8 cellular contexts compared by ENCODE assay signal in genomic region chr10:96043895-96044580, GRCh38. TPM values are rescaled to one million over a fixed set of nuclear protein-coding genes. Genes with fewer than 3 reads are reported as not detected.
DNase-seq lines count a peak whose midpoint lies in the region; ATAC-seq and TF ChIP-seq lines count a peak whose summit lies in the region.

No MANE protein-coding gene starts in this region.

- no peaks in the 10 kb centered on the region for H3K9me3 Mint-ChIP-seq in CD4-positive, alpha-beta T cell
- H3K9me3 Mint-ChIP-seq in neural crest cell = no peaks in the 10 kb centered on the region

- peak; percentile 17 to 57 (median 28) for DNase-seq in CD4-positive, alpha-beta T cell
- DNase-seq in RKO (ENCODE audit: low spot score) = peak; percentile 62
- DNase-seq in activated gamma-delta T cell (lab: John Stamatoyannopoulos, UW) = peak; percentile 19
- DNase-seq in foreskin keratinocyte = peak; percentile 19 to 45
- peak; percentile 49 for DNase-seq in neural crest cell (ENCODE audit: low read depth, low spot score)
- DNase-seq in substantia nigra (lab: John Stamatoyannopoulos, UW) = peak in 39 of 49 donors; percentile 8 to 66 (median 44)

- CTCF ChIA-PET in CD4-positive, alpha-beta T cell (lab: Charles Lee) = interaction anchor here (0.7 kb wide), 1 partner anchor 86 kb away, joined by 3 read pairs; the partner anchor contains the start of gene ZNF518A

- intact Hi-C loops in CD4-positive, alpha-beta T cell (cut with DNase I, micrococcal nuclease) = loop anchor here (1.0 to 10.0 kb wide), 7 partner anchors 46 to 389 kb away; partner anchors contain the start of genes ZNF518A (in 2 of the 2), ALDH18A1 (in 1 of the 2) and TCTN3 (in 1 of the 2)

- peak overlapping the region; percentile 52 for H3K27ac ChIP-seq in CD4-positive, alpha-beta T cell (ENCODE audit: low read depth, low read length)
- H3K27ac ChIP-seq in foreskin keratinocyte = peak overlapping the region; percentile 87
- peak overlapping the region; percentile 56 for H3K27ac ChIP-seq in substantia nigra (ENCODE audit: low read depth, low read length, poor library complexity, severe bottlenecking)

- H3K4me1 Mint-ChIP-seq in CD4-positive, alpha-beta T cell (ENCODE audit: low read depth) = peaks cover 61% of the 10 kb centered on the region
- peaks cover 38% of the 10 kb centered on the region for H3K4me1 Mint-ChIP-seq in neural crest cell

- H3K4me3 Mint-ChIP-seq in CD4-positive, alpha-beta T cell = peak overlapping the region; percentile 95
- peak overlapping the region; percentile 96 for H3K4me3 Mint-ChIP-seq in neural crest cell

- peaks cover 3% of the 10 kb centered on the region for H3K27me3 ChIP-seq in CD4-positive, alpha-beta T cell (ENCODE audit: control insufficient read depth, insufficient read depth, low read length)
- no peaks in the 10 kb centered on the region for H3K27me3 ChIP-seq in foreskin keratinocyte

- H3K27me3 Mint-ChIP-seq in CD4-positive, alpha-beta T cell = peaks cover under 1% of the 10 kb centered on the region
- no peaks in the 10 kb centered on the region for H3K27me3 Mint-ChIP-seq in neural crest cell (ENCODE audit: low read depth)

- no peak for TF ChIP-seq CTCF in CD4-positive, alpha-beta T cell (IDR thresholded peaks at IDR 0.05)
- TF ChIP-seq CTCF in foreskin keratinocyte (conservative IDR thresholded peaks at IDR 0.05) (no peak), neural crest cell (conservative IDR thresholded peaks at IDR 0.05) (no peak)

- peak overlapping the region; percentile 80 for H3K27ac Mint-ChIP-seq in CD4-positive, alpha-beta T cell
- H3K27ac Mint-ChIP-seq in neural crest cell (ENCODE audit: unreplicated experiment) = peak overlapping the region; percentile 98

- H3K9me3 ChIP-seq in CD4-positive, alpha-beta T cell (ENCODE audit: control insufficient read depth, low read length) = no peaks in the 10 kb centered on the region

- peaks cover 29% of the 10 kb centered on the region for H3K36me3 Mint-ChIP-seq in CD4-positive, alpha-beta T cell (ENCODE audit: low read depth)
- peaks cover 18% of the 10 kb centered on the region for H3K36me3 Mint-ChIP-seq in neural crest cell (ENCODE audit: low read depth)

- peaks cover 9% of the 10 kb centered on the region for H3K4me1 ChIP-seq in foreskin keratinocyte

- ATAC-seq in CD4-positive, alpha-beta T cell (ENCODE audit: poor library complexity) = peak; percentile 52
- ATAC-seq in GM19372 (IDR thresholded peaks at IDR 0.05; ENCODE audit: low read depth, unreplicated experiment) (peak; percentile 28), HG03457 (IDR thresholded peaks at IDR 0.05; ENCODE audit: unreplicated experiment) (peak; percentile 21), foreskin keratinocyte (peak; percentile 64)

- POLR2A ChIA-PET in CD4-positive, alpha-beta T cell (lab: Charles Lee) = interaction anchor here (0.6 to 2.9 kb wide), 3 partner anchors 11 to 86 kb away, joined by 3 to 32 read pairs (median 21); partner anchors contain the start of gene ZNF518A

RNA-seq across cellular contexts. Expression of gene CCNJ, which starts 0.7 kb away (rescaled TPM):
- 1 to 10 TPM; 6.9 to 8.0 TPM for total RNA-seq in CD4-positive, alpha-beta T cell
- total RNA-seq in foreskin keratinocyte (7.9 and 8.5 TPM in 2 replicates), neural crest cell (61.3 and 62.6 TPM in 2 replicates)
- 1.9 and 2.3 TPM in 2 replicates for polyA plus RNA-seq in foreskin keratinocyte

Comparison
In these comparisons a context has a peak if more than half of its experiments do, and no peak if none do; other contexts are left out.
1. Peak in every context shown above with its lines: DNase-seq, ATAC-seq and H3K27ac ChIP-seq.